10 cellular contexts compared by ENCODE assay signal in the genomic region with DNA sequence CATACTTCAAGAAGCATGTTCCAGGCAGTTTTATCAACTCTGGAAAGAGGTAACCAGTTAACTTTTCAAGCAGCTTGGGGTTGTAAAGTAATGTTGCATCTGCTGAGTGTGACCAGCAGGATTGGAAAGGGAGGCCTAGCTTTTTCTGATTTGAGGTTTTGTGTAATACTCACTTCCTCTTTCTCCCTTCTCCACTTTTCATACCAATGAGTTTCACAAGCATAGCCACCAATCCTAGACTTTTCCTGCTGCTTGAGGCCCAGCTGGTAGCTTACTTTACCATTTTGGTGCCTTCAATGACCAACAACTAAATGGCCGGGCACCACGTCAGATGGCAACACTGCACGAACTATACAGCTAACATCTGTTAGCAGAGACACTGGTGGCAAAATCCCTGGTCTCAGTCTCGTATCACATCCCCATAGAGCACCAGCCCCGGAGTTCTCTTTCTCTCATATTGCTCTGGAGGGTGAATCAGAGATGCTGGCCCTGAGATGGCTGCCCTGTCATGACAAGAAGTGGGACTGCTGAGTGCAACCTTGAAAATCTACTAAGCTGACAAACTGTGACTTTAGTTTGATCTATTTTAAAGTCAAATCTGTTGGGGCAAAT. TPM values are rescaled to one million over a fixed set of nuclear protein-coding genes. Genes with fewer than 3 reads are reported as not detected.
DNase-seq lines count a peak whose midpoint lies in the region; ATAC-seq and TF ChIP-seq lines count a peak whose summit lies in the region.
"Had no signal": no experiment of that assay in that cellular context is flagged by ENCODE, and none has a peak within 500 bp of the region (broad histone marks: within the 10 kb centered on the region; RNA-seq: fewer than 3 reads in every experiment).

No MANE protein-coding gene starts in this region.

- H3K27ac Mint-ChIP-seq in dendritic cell treated with granulocyte-macrophage colony-stimulating factor and Interleukin-4, amounts not matched to agents 40 ng/mL and 50 ng/mL, for 4 days, result peak overlapping the region; percentile 74
- H3K27ac Mint-ChIP-seq: activated CD8-positive, alpha-beta T cell treated with anti-CD3 and anti-CD28 coated beads for 36 hours had no signal

- DNase-seq in GM13977 (ENCODE audit: low spot score), result peak; percentile 39
- DNase-seq in OCI-M2 (lab: John Stamatoyannopoulos, UW; ENCODE audit: unreplicated experiment), result no peak
- no peak for DNase-seq in COLO829 (ENCODE audit: low spot score)
- DNase-seq in left lobe of liver (ENCODE audit: low spot score), result no peak
- no peak for DNase-seq in HuH-7 (ENCODE audit: low spot score)
- DNase-seq: activated CD8-positive, alpha-beta T cell treated with anti-CD3 and anti-CD28 coated beads for 36 hours; NCI-H187 treated with DMSO at 0.1 percent for 48 hours had no signal

- H3K4me3 Mint-ChIP-seq in dendritic cell treated with granulocyte-macrophage colony-stimulating factor and Interleukin-4, amounts not matched to agents 40 ng/mL and 50 ng/mL, for 4 days, result no peak overlapping the region
- H3K4me3 Mint-ChIP-seq: activated CD8-positive, alpha-beta T cell treated with anti-CD3 and anti-CD28 coated beads for 36 hours had no signal

- H3K36me3 Mint-ChIP-seq in dendritic cell treated with granulocyte-macrophage colony-stimulating factor and Interleukin-4, amounts not matched to agents 40 ng/mL and 50 ng/mL, for 4 days (ENCODE audit: low read depth), result peaks cover 6% of the 10 kb centered on the region

- no peaks in the 10 kb centered on the region for H3K27me3 Mint-ChIP-seq in dendritic cell treated with granulocyte-macrophage colony-stimulating factor and Interleukin-4, amounts not matched to agents 40 ng/mL and 50 ng/mL, for 4 days
- H3K27me3 Mint-ChIP-seq: activated CD8-positive, alpha-beta T cell treated with anti-CD3 and anti-CD28 coated beads for 36 hours had no signal

- peaks cover 10% of the 10 kb centered on the region for H3K9me3 Mint-ChIP-seq in dendritic cell treated with granulocyte-macrophage colony-stimulating factor and Interleukin-4, amounts not matched to agents 40 ng/mL and 50 ng/mL, for 4 days
- H3K9me3 Mint-ChIP-seq: activated CD8-positive, alpha-beta T cell treated with anti-CD3 and anti-CD28 coated beads for 36 hours had no signal

- peak; percentile 98 for ATAC-seq in GM21529 (IDR thresholded peaks at IDR 0.05; ENCODE audit: unreplicated experiment)
- peak; percentile 95 for ATAC-seq in HG03442 (IDR thresholded peaks at IDR 0.05; ENCODE audit: unreplicated experiment)
- no peak for ATAC-seq in left lobe of liver
- ATAC-seq: activated CD8-positive, alpha-beta T cell treated with anti-CD3 and anti-CD28 coated beads for 36 hours had no signal

- TF ChIP-seq CTCF in GM13977 (IDR thresholded peaks at IDR 0.05; ENCODE audit: extremely low read depth, insufficient read depth, missing control alignments), result no peak

- in situ Hi-C loops in GM13977 (cut with MboI; ENCODE audit: low pct_unique_long_range_greater_than_20kb, low sequenced_read_pairs, unreplicated experiment), result no loop called here

- H3K4me1 Mint-ChIP-seq in dendritic cell treated with granulocyte-macrophage colony-stimulating factor and Interleukin-4, amounts not matched to agents 40 ng/mL and 50 ng/mL, for 4 days (ENCODE audit: low read depth), result peaks cover 26% of the 10 kb centered on the region

- intact Hi-C loops in dendritic cell treated with granulocyte-macrophage colony-stimulating factor and Interleukin-4, amounts not matched to agents 40 ng/mL and 50 ng/mL, for 4 days (cut with micrococcal nuclease), result no loop called here

RNA-seq across cellular contexts. Expression of a gene that starts 14.8 kb away (rescaled TPM):
- 1.3 TPM for total RNA-seq in left lobe of liver
